Comparison of ENCODE assay signal across 12 cellular contexts in the genomic region with DNA sequence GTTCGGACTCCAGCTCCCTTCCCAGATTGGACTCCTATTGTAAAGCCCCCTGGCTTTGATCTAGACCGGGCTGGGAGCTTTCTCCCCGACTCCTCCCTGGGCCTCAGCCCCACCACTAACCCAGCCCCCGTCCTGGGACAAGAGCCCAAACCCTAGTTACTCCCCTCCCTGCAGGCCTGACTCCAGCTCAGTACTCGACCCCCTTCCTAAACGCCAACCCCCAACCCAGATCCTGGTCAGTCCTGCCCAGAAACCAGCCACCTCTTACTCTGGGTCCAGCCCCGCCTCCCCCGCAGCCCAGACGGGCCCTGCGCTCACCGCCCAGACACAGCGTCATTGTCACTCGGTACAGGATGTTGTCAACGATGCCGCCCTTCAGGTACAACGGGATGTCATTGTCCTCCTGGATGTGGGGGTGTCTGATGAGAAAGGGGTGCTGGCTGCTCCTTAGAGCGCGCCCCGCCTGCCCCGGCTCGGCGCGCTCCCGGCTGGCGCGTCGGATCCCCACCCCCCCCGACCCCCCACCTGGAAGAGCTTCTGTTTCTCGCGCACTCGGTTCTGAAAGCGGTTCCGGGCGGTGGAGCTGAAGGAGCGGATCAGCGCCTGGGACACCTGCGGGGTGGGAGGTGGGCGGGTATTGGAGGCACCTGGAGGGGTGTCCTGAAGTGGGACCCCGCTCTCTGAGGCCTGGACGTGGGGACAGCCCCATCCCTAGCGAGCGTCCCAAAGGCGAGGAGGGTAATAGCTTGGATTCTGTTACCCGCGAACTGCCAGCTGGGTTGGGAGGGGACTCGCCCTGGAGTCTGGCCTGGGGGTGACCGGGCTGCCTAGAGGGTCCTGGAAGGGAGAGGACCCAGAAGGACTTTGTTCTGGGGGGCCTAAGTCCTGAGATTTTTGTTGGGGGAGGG. TPM values are rescaled to one million over a fixed set of nuclear protein-coding genes. Genes with fewer than 3 reads are reported as not detected.
DNase-seq lines count a peak whose midpoint lies in the region; ATAC-seq and TF ChIP-seq lines count a peak whose summit lies in the region.
"Had no signal": no experiment of that assay in that cellular context is flagged by ENCODE, and none has a peak within 500 bp of the region (broad histone marks: within the 10 kb centered on the region; RNA-seq: fewer than 3 reads in every experiment).

No MANE protein-coding gene starts in this region.

- peaks cover 22% of the 10 kb centered on the region for H3K36me3 Mint-ChIP-seq in type B pancreatic cell

- 26% methylated on average over 47 of the region's 47 CpGs for WGBS in right cardiac atrium

- no peaks in the 10 kb centered on the region for H3K27me3 Mint-ChIP-seq in type B pancreatic cell

- no peaks in the 10 kb centered on the region for H3K9me3 ChIP-seq in breast epithelium
- H3K9me3 ChIP-seq in right cardiac atrium (ENCODE audit: control insufficient read depth, low read length) = no peaks in the 10 kb centered on the region

- H3K4me1 ChIP-seq in breast epithelium (peaks cover 0 to 3% of the 10 kb centered on the region in 2 donors), right cardiac atrium (ENCODE audit: control insufficient read depth, insufficient read depth, low read length) (peaks cover 3% of the 10 kb centered on the region), rectal smooth muscle tissue (ENCODE audit: control insufficient read depth, insufficient read depth, low read length) (peaks cover 7% of the 10 kb centered on the region)

- H3K4me1 Mint-ChIP-seq in type B pancreatic cell (ENCODE audit: unreplicated experiment) = peaks cover 9% of the 10 kb centered on the region

- H3K9me3 Mint-ChIP-seq in type B pancreatic cell = no peaks in the 10 kb centered on the region
- H3K9me3 Mint-ChIP-seq: neural progenitor cell had no signal

- no peak for DNase-seq in AG10803 (ENCODE audit: low read depth)
- DNase-seq in breast epithelium (ENCODE audit: low spot score in 2 of 2) = peak in 1 of 2 donors; percentile 84
- peak; percentile 77 to 88 (median 85) for DNase-seq in right cardiac atrium
- DNase-seq in effector CD4-positive, alpha-beta T cell = no peak
- no peak for DNase-seq in activated effector memory CD4-positive, alpha-beta T cell treated with Interleukin-2 at 50 U/mL for 16 hours
- no peak for DNase-seq in medulla oblongata (ENCODE audit: extremely low spot score)
- DNase-seq in type B pancreatic cell (ENCODE audit: extremely low spot score, unreplicated experiment) = no peak
- DNase-seq: Kasumi-1 had no signal

- TF ChIP-seq POLR2A in breast epithelium (IDR thresholded peaks at IDR 0.05) = peak; percentile 47

- intact Hi-C loops in breast epithelium (cut with DNase I; ENCODE audit: low total_unique reads) (no loop called here), right cardiac atrium (cut with DNase I) (no loop called here)

- H3K36me3 ChIP-seq in breast epithelium (no peaks in the 10 kb centered on the region), rectal smooth muscle tissue (ENCODE audit: control insufficient read depth, insufficient read depth, low read length) (peaks cover 22% of the 10 kb centered on the region)
- H3K36me3 ChIP-seq: neural progenitor cell had no signal

- ATAC-seq in right cardiac atrium = peak; percentile 73 to 81

- H3K4me3 Mint-ChIP-seq in type B pancreatic cell = no peak overlapping the region
- H3K4me3 Mint-ChIP-seq: neural progenitor cell had no signal

- H3K27ac ChIP-seq in breast epithelium = peak overlapping the region; percentile 96
- peak overlapping the region; percentile 97 for H3K27ac ChIP-seq in right cardiac atrium (ENCODE audit: low read length)
- peak overlapping the region; percentile 97 for H3K27ac ChIP-seq in rectal smooth muscle tissue (ENCODE audit: low read depth, low read length)
- H3K27ac ChIP-seq: C4-2B, neural progenitor cell had no signal

- H3K27ac Mint-ChIP-seq in type B pancreatic cell = no peak overlapping the region
- H3K27ac Mint-ChIP-seq: neural progenitor cell had no signal

- TF ChIP-seq CTCF in AG10803 (conservative IDR thresholded peaks at IDR 0.05; ENCODE audit: low read length) (no peak), breast epithelium (IDR thresholded peaks at IDR 0.05) (no peak), type B pancreatic cell (conservative IDR thresholded peaks at IDR 0.05) (no peak)

- H3K4me3 ChIP-seq in AG10803 (ENCODE audit: low read length) = peak overlapping the region; percentile 62
- peak overlapping the region; percentile 59 to 69 (median 64) for H3K4me3 ChIP-seq in breast epithelium
- H3K4me3 ChIP-seq in right cardiac atrium (ENCODE audit: low read length) = peak overlapping the region; percentile 71
- peak overlapping the region; percentile 65 for H3K4me3 ChIP-seq in rectal smooth muscle tissue (ENCODE audit: low read length)
- H3K4me3 ChIP-seq: neural progenitor cell had no signal

- H3K9ac ChIP-seq in rectal smooth muscle tissue (ENCODE audit: low read length) = peak overlapping the region; percentile 86
- H3K9ac ChIP-seq: neural progenitor cell had no signal

- H3K27me3 ChIP-seq in breast epithelium (no peaks in the 10 kb centered on the region), right cardiac atrium (ENCODE audit: control insufficient read depth, insufficient read depth) (no peaks in the 10 kb centered on the region), rectal smooth muscle tissue (ENCODE audit: control insufficient read depth, insufficient read depth, low read length) (no peaks in the 10 kb centered on the region)
- H3K27me3 ChIP-seq: neural progenitor cell had no signal

RNA-seq across cellular contexts. Expression of gene COX7A1, which starts 0.8 kb away (rescaled TPM):
- 10 to 100 TPM; 20.8 to 69.3 (median 29.5) TPM for total RNA-seq in breast epithelium
- total RNA-seq in right cardiac atrium = 1,000 to 10,000 TPM; 1,675 to 2,458 (median 2,091) TPM
- polyA plus RNA-seq in right cardiac atrium = 1,566 TPM
- total RNA-seq in type B pancreatic cell (ENCODE audit: low replicate concordance) = not detected in 2 replicates
- total RNA-seq: chondrocyte had no signal

RNA-seq across cellular contexts. Expression of gene CAPNS1, which starts 11.5 kb away (rescaled TPM):
- total RNA-seq in breast epithelium (100 to 1,000 TPM; 144 to 286 (median 200) TPM), right cardiac atrium (100 to 1,000 TPM; 542 to 668 (median 632) TPM), type B pancreatic cell (ENCODE audit: low replicate concordance) (426 and 510 TPM in 2 replicates)
- 726 TPM for polyA plus RNA-seq in right cardiac atrium

RNA-seq across cellular contexts. Expression of gene TBCB, which starts 36.1 kb away (rescaled TPM):
- total RNA-seq in breast epithelium = 100 to 1,000 TPM; 106 to 146 (median 124) TPM
- 10 to 100 TPM; 76.8 to 99.7 (median 80.3) TPM for total RNA-seq in right cardiac atrium
- polyA plus RNA-seq in right cardiac atrium = 101 TPM
- total RNA-seq in type B pancreatic cell (ENCODE audit: low replicate concordance) = 106 and 148 TPM in 2 replicates

RNA-seq across cellular contexts. Expression of gene POLR2I, which starts 36.7 kb away (rescaled TPM):
- total RNA-seq in breast epithelium (10 to 100 TPM; 44.2 to 68.2 (median 58.2) TPM), right cardiac atrium (100 to 1,000 TPM in 3 of 4 donors, 10 to 100 TPM in 1; 96.6 to 140 (median 122) TPM), type B pancreatic cell (ENCODE audit: low replicate concordance) (74.7 and 81.7 TPM in 2 replicates)
- 121 TPM for polyA plus RNA-seq in right cardiac atrium

RNA-seq across cellular contexts. Expression of gene OVOL3, which starts 40.5 kb away (rescaled TPM):
- not detected for total RNA-seq in breast epithelium
- total RNA-seq in right cardiac atrium = not detected
- not detected for polyA plus RNA-seq in right cardiac atrium
- not detected in 2 replicates for total RNA-seq in type B pancreatic cell (ENCODE audit: low replicate concordance)
- total RNA-seq: chondrocyte had no signal

Comparison
In these comparisons a context has a peak if more than half of its experiments do, and no peak if none do; other contexts are left out.
1. DNase-seq: peak in right cardiac atrium (3 of 3); none in AG10803 (single experiment), effector CD4-positive, alpha-beta T cell (single experiment), activated effector memory CD4-positive, alpha-beta T cell treated with Interleukin-2 at 50 U/mL for 16 hours (single experiment), medulla oblongata (single experiment) and type B pancreatic cell (single experiment).
2. RNA of gene COX7A1, which starts 0.8 kb away (total RNA-seq): 1,675 to 2,458 TPM in right cardiac atrium; 20.8 to 69.3 TPM in breast epithelium and not detected in type B pancreatic cell; every median in the first group is over 10 times any median in the second.
3. Peak in every context shown above with its lines, with median percentiles within 50 percentile points of each other: H3K4me3 ChIP-seq and H3K27ac ChIP-seq.